1 cellular context compared by ENCODE assay signal in the genomic region with DNA sequence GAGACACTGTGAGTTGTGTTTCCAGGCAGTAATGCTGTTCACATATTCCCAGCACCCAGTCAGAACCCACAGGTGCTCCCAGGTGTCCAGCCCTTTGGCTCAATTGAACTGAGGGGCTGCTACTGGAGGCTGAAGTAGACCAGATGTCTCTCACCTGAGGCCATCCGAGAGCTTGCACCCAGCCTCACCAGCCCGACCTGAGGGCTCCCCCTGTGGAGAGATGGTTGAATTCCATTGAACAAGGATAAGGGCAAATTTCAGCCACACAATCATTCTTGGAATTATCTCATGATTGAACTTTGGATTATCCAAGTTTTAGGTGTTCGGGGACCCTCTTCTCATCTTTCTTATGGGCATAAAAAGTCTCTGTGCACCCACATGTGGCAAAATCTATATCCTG.
TF ChIP-seq lines count a peak whose summit lies in the region.

No MANE protein-coding gene starts in this region.

TF ChIP-seq in K562, 482 proteins besides CTCF, POLR2A, EP300 and RAD21:
- no peak for TF ChIP-seq SRSF9 (IDR thresholded peaks at IDR 0.05; ENCODE audit: borderline replicate concordance, low read depth, low read length)
- 0 out of 2 replicates have a peak, but pooled peaks have one; percentile 8 for TF ChIP-seq SMC3 (conservative IDR thresholded peaks at IDR 0.05; ENCODE audit: insufficient read depth, low read depth, low read length)
